ENCODE assay signal across 8 cellular contexts in genomic region chr12:43338848-43339526, GRCh38.
DNase-seq lines count a peak whose midpoint lies in the region; ATAC-seq and TF ChIP-seq lines count a peak whose summit lies in the region.

No MANE protein-coding gene starts in this region.

- H2BK5ac ChIP-seq in H9 (ENCODE audit: insufficient read length, low read length), result no peak overlapping the region

- no peak overlapping the region for H3K18ac ChIP-seq in H9 (ENCODE audit: insufficient read length, low read depth, low read length)

- no peaks in the 10 kb centered on the region for H4K20me1 ChIP-seq in H9 (ENCODE audit: control insufficient read depth, insufficient read depth, insufficient read length)

- H3K23ac ChIP-seq in H9 (ENCODE audit: insufficient read length, low read depth, low read length), result no peak overlapping the region

- H3K9me3 Mint-ChIP-seq in H9, result peaks cover 7 to 10% of the 10 kb centered on the region in 2 experiments

- H4K5ac ChIP-seq in H9 (ENCODE audit: insufficient read length, low read depth, low read length), result no peak overlapping the region

- no peak overlapping the region for H4K8ac ChIP-seq in H9 (replicated peaks; ENCODE audit: insufficient read length, low read depth, low read length)

- peaks cover 2 to 10% (median 6%) of the 10 kb centered on the region in 3 experiments for H3K36me3 Mint-ChIP-seq in H9 (ENCODE audit: insufficient read depth in 1 of 3, low read depth in 3 of 3)

- no peak overlapping the region for H4K91ac ChIP-seq in H9 (ENCODE audit: insufficient read length, low read depth, low read length)

- H3K4me1 ChIP-seq in H9 (ENCODE audit: insufficient read depth, low read length), result no peaks in the 10 kb centered on the region
- no peaks in the 10 kb centered on the region for H3K4me1 ChIP-seq in testis

- H3K27ac ChIP-seq in H9 (ENCODE audit: insufficient read length, low read depth, low read length) (no peak overlapping the region), testis (no peak overlapping the region)

- no peaks in the 10 kb centered on the region for H3K27me3 Mint-ChIP-seq in H9 (ENCODE audit: low read depth)

- H2BK15ac ChIP-seq in H9 (ENCODE audit: low read depth, low read length), result no peak overlapping the region

- H3K14ac ChIP-seq in H9 (ENCODE audit: insufficient read depth, low read length), result no peak overlapping the region

- H2BK120ac ChIP-seq in H9 (ENCODE audit: low read depth, low read length, poor library complexity, severe bottlenecking), result no peak overlapping the region

- H2BK20ac ChIP-seq in H9 (ENCODE audit: low read depth, low read length, poor library complexity, severe bottlenecking), result no peak overlapping the region

- H3K4ac ChIP-seq in H9 (ENCODE audit: low read depth, low read length), result no peak overlapping the region

- H3K4me3 Mint-ChIP-seq in H9, result no peak overlapping the region

- H2AK5ac ChIP-seq in H9 (ENCODE audit: insufficient read length, low read length), result no peak overlapping the region

- DNase-seq in GM12864 (ENCODE audit: low read depth), result no peak
- no peak for DNase-seq in H9
- peak; percentile 86 for DNase-seq in LHCN-M2 (ENCODE audit: low read depth)
- peak; percentile 12 to 46 for DNase-seq in SW 1271 (lab: John Stamatoyannopoulos, UW)
- DNase-seq in left ventricle myocardium superior, result no peak
- DNase-seq in testis, result no peak
- no peak for DNase-seq in NCI-H128 (lab: John Stamatoyannopoulos, UW; ENCODE audit: unreplicated experiment)
- DNase-seq in 8988T, result no peak

- H3K9me3 ChIP-seq in H9 (ENCODE audit: control insufficient read depth, low read depth, low read length) (no peaks in the 10 kb centered on the region), testis (no peaks in the 10 kb centered on the region)

- H3T11ph ChIP-seq in H9 (ENCODE audit: low read length), result no peak overlapping the region

- no peak for TF ChIP-seq POLR2A in testis (IDR thresholded peaks at IDR 0.05)

- H3K4me2 ChIP-seq in H9 (ENCODE audit: insufficient read depth, insufficient read length, low read length), result no peak overlapping the region

- H3K56ac ChIP-seq in H9 (ENCODE audit: insufficient read length, low read depth, low read length), result no peak overlapping the region

- no peak overlapping the region for H3K4me3 ChIP-seq in GM12864 (ENCODE audit: low read depth, low read length)
- no peak overlapping the region for H3K4me3 ChIP-seq in testis

- intact Hi-C loops in left ventricle myocardium superior (cut with micrococcal nuclease), result loop anchor here (5.0 to 10.0 kb wide), 2 partner anchors 752 to 854 kb away; partner anchors contain the start of gene PRICKLE1
- intact Hi-C loops in testis (cut with DNase I; ENCODE audit: low total_unique reads), result no loop called here

- no peak overlapping the region for H2BK12ac ChIP-seq in H9 (ENCODE audit: insufficient read length, low read depth, low read length)

- no peak overlapping the region for H3K9ac ChIP-seq in H9 (ENCODE audit: extremely low read depth, insufficient read length, low read length)

- H3K79me2 ChIP-seq in H9 (ENCODE audit: insufficient read depth, low read length), result no peaks in the 10 kb centered on the region

- no peaks in the 10 kb centered on the region for H3K79me1 ChIP-seq in H9 (ENCODE audit: insufficient read depth, low read depth, low read length, poor library complexity, severe bottlenecking)

- no peaks in the 10 kb centered on the region for H3K36me3 ChIP-seq in testis (ENCODE audit: low read depth, missing control alignments)

- H3K23me2 ChIP-seq in H9 (ENCODE audit: insufficient read length, low read depth, low read length, poor library complexity, severe bottlenecking), result no peaks in the 10 kb centered on the region

- H2AFZ ChIP-seq in H9 (ENCODE audit: low read length), result no peak overlapping the region

- H3K4me1 Mint-ChIP-seq in H9, result peaks cover 9 to 16% of the 10 kb centered on the region in 2 experiments

- no peaks in the 10 kb centered on the region for H3K27me3 ChIP-seq in H9 (ENCODE audit: insufficient read depth, low read length)
- no peaks in the 10 kb centered on the region for H3K27me3 ChIP-seq in testis

- TF ChIP-seq CTCF in GM12864 (IDR thresholded peaks at IDR 0.05; ENCODE audit: low read depth, low read length, missing control alignments), result peak; percentile 51
- TF ChIP-seq CTCF in H9 (conservative IDR thresholded peaks at IDR 0.05), result peak; percentile 83
- peak in 2 of 3 experiments; percentile 30 to 33 for TF ChIP-seq CTCF in testis (IDR thresholded peaks at IDR 0.05)

- peak; percentile 100 for ATAC-seq in left ventricle myocardium superior

- no peak overlapping the region; a peak in 1 of 7 replicates for H3K27ac Mint-ChIP-seq in H9

Comparison
In these comparisons a context has a peak if more than half of its experiments do, and no peak if none do; other contexts are left out.
1. DNase-seq: peak in LHCN-M2 (single experiment) and SW 1271 (2 of 2); none in GM12864 (single experiment), H9 (single experiment), left ventricle myocardium superior (single experiment), testis (single experiment), NCI-H128 (single experiment) and 8988T (single experiment).
2. CTCF ChIP-seq: peak in every context shown above with its lines; median percentile 83 in H9; 51 in GM12864; 32 in testis.